Comparison of ENCODE assay signal across 1 cellular context in genomic region chr6:14732845-14733757, GRCh38.
TF ChIP-seq lines count a peak whose summit lies in the region.

No MANE protein-coding gene starts in this region.

TF ChIP-seq in GM23338, 12 proteins besides CTCF, POLR2A, EP300 and RAD21 (continued from another document):
- no peak for TF ChIP-seq ZNF462 (CRISPR knock-in tag; IDR thresholded peaks at IDR 0.05)
- no peak for TF ChIP-seq ETS1 (IDR thresholded peaks at IDR 0.05)
- no peak for TF ChIP-seq REST (IDR thresholded peaks at IDR 0.05; ENCODE audit: unreplicated experiment)
- TF ChIP-seq ZNF114 (CRISPR knock-in tag; IDR thresholded peaks at IDR 0.05) = no peak
- no peak for TF ChIP-seq ZNF331 (CRISPR knock-in tag; IDR thresholded peaks at IDR 0.05; ENCODE audit: low read depth)
- no peak for TF ChIP-seq JUNB (IDR thresholded peaks at IDR 0.05; ENCODE audit: unreplicated experiment)
- no peak for TF ChIP-seq POLR2AphosphoS5 (IDR thresholded peaks at IDR 0.05; ENCODE audit: low read depth)
- TF ChIP-seq EZH2phosphoT487 (IDR thresholded peaks at IDR 0.05; ENCODE audit: unreplicated experiment) = no peak
- TF ChIP-seq NANOG (IDR thresholded peaks at IDR 0.05; ENCODE audit: borderline replicate concordance) = no peak
- no peak for TF ChIP-seq CREB1 (CRISPR knock-in tag; IDR thresholded peaks at IDR 0.05; ENCODE audit: low read depth)
- TF ChIP-seq STAT1 (IDR thresholded peaks at IDR 0.05; ENCODE audit: unreplicated experiment) = no peak
